ENCODE assay signal across 27 cellular contexts in the genomic region with DNA sequence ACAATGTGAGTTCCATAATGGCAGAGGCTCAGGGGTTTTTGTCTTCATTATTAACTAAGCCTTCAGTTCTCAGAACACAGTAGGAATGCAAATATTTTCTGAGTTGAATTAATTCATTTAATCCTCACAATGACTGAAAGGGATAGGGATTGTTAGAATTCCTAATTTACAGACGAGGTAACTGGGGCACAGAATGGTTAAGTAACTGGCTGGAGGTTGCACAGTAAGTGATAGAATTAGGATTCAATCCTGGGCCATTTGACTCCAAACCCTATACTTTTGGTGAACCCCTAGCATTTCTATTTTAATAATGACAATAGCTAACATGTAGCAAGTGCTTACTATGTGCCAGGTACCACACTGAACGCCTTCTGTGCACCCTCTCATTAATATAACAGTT.
"Had no signal": no experiment of that assay in that cellular context is flagged by ENCODE, and none has a peak within 500 bp of the region (broad histone marks: within the 10 kb centered on the region; RNA-seq: fewer than 3 reads in every experiment).

No MANE protein-coding gene starts in this region.

- H3K36me3 ChIP-seq: neural progenitor cell, ovary, right lobe of liver, sigmoid colon, stomach, thoracic aorta, thyroid gland, tibial nerve, upper lobe of left lung, vagina had no signal

- FAIRE-seq: small intestine, urothelium cell line had no signal

- H3K27me3 Mint-ChIP-seq: stimulated activated naive B cell treated with anti-CD40 and anti-IgM and Interleukin-4, amounts not matched to agents 10 μg/mL and 1 μg/mL and 100 μg/mL, for 72 hours; stimulated activated naive CD8-positive, alpha-beta T cell treated with anti-CD3 and anti-CD28 coated beads, Interleukin-15, Interleukin-2, amounts not matched to agents 100 ng/mL and 50 ng/mL, for 24 hours had no signal

- H3K4me3 Mint-ChIP-seq: nephron; stimulated activated effector memory CD8-positive, alpha-beta T cell treated with anti-CD3 and anti-CD28 coated beads, Interleukin-12 subunit alpha, Interleukin-12 subunit beta, amount 100 ng/mL, for 72 hours; stimulated activated naive B cell treated with anti-CD40 and anti-IgM and Interleukin-4, amounts not matched to agents 10 μg/mL and 1 μg/mL and 100 μg/mL, for 72 hours; stimulated activated naive CD8-positive, alpha-beta T cell treated with anti-CD3 and anti-CD28 coated beads, Interleukin-15, Interleukin-2, amounts not matched to agents 100 ng/mL and 50 ng/mL, for 24 hours had no signal

- H3K9me3 Mint-ChIP-seq: nephron; stimulated activated effector memory CD8-positive, alpha-beta T cell treated with anti-CD3 and anti-CD28 coated beads, Interleukin-12 subunit alpha, Interleukin-12 subunit beta, amount 100 ng/mL, for 72 hours; stimulated activated naive CD8-positive, alpha-beta T cell treated with anti-CD3 and anti-CD28 coated beads, Interleukin-15, Interleukin-2, amounts not matched to agents 100 ng/mL and 50 ng/mL, for 24 hours had no signal

- ATAC-seq: psoas muscle; right cardiac atrium; right lobe of liver; stimulated activated effector memory CD8-positive, alpha-beta T cell treated with anti-CD3 and anti-CD28 coated beads, Interleukin-12 subunit alpha, Interleukin-12 subunit beta, amount 100 ng/mL, for 72 hours; stimulated activated naive B cell treated with anti-CD40 and anti-IgM and Interleukin-4, amounts not matched to agents 10 μg/mL and 1 μg/mL and 100 μg/mL, for 72 hours had no signal

- H3K4me1 ChIP-seq: neural progenitor cell, parathyroid adenoma, psoas muscle, tibial nerve, upper lobe of left lung, vagina had no signal

- H3K27ac ChIP-seq: neural progenitor cell, ovary, parathyroid adenoma, psoas muscle, right lobe of liver, sigmoid colon, stomach, thoracic aorta, thyroid gland, tibial nerve, upper lobe of left lung, vagina had no signal

- H3K4me2 ChIP-seq: neural progenitor cell had no signal

- H3K27ac Mint-ChIP-seq: stimulated activated effector memory CD8-positive, alpha-beta T cell treated with anti-CD3 and anti-CD28 coated beads, Interleukin-12 subunit alpha, Interleukin-12 subunit beta, amount 100 ng/mL, for 72 hours; stimulated activated naive B cell treated with anti-CD40 and anti-IgM and Interleukin-4, amounts not matched to agents 10 μg/mL and 1 μg/mL and 100 μg/mL, for 72 hours; stimulated activated naive CD8-positive, alpha-beta T cell treated with anti-CD3 and anti-CD28 coated beads, Interleukin-15, Interleukin-2, amounts not matched to agents 100 ng/mL and 50 ng/mL, for 24 hours had no signal

- H3K4me3 ChIP-seq: neural progenitor cell, ovary, psoas muscle, right lobe of liver, sigmoid colon, stomach, thoracic aorta, thyroid gland, tibial nerve, upper lobe of left lung, vagina had no signal

- H3K27me3 ChIP-seq: neural progenitor cell, ovary, right lobe of liver, sigmoid colon, stomach, thyroid gland, tibial nerve, upper lobe of left lung, vagina had no signal

- H3K4me1 Mint-ChIP-seq: stimulated activated naive B cell treated with anti-CD40 and anti-IgM and Interleukin-4, amounts not matched to agents 10 μg/mL and 1 μg/mL and 100 μg/mL, for 72 hours had no signal

- H3K9ac ChIP-seq: neural progenitor cell, parathyroid adenoma had no signal

- H3K36me3 Mint-ChIP-seq: stimulated activated effector memory CD8-positive, alpha-beta T cell treated with anti-CD3 and anti-CD28 coated beads, Interleukin-12 subunit alpha, Interleukin-12 subunit beta, amount 100 ng/mL, for 72 hours; stimulated activated naive B cell treated with anti-CD40 and anti-IgM and Interleukin-4, amounts not matched to agents 10 μg/mL and 1 μg/mL and 100 μg/mL, for 72 hours had no signal

- H2AFZ ChIP-seq: neural progenitor cell, parathyroid adenoma had no signal

- DNase-seq: occipital lobe; ovary; posterior cingulate gyrus; psoas muscle; right cardiac atrium; right lobe of liver; sigmoid colon; small intestine; stimulated activated CD4-positive, alpha-beta T cell treated with anti-CD3 and anti-CD28 coated beads, Interleukin-15, amount 100 ng/mL, for 24 hours; stimulated activated CD4-positive, alpha-beta T cell treated with anti-CD3 and anti-CD28 coated beads, Interleukin-2, amount 100 ng/mL, for 24 hours; stimulated activated CD4-positive, alpha-beta T cell treated with anti-CD3 and anti-CD28 coated beads, Interleukin-2, amount 100 ng/mL, for 48 hours; stimulated activated CD4-positive, alpha-beta T cell treated with anti-CD3 and anti-CD28 coated beads, Interleukin-4, amount 100 ng/mL, for 24 hours; stimulated activated naive B cell treated with anti-CD40 and anti-IgM and Interleukin-4, amounts not matched to agents 10 μg/mL and 1 μg/mL and 100 μg/mL, for 72 hours; stimulated activated naive CD4-positive, alpha-beta T cell treated with Interleukin-2 at 50 U/mL for 16 hours; stomach; thyroid gland; trophoblast cell; upper lobe of left lung had no signal

- H3K9me3 ChIP-seq: ovary, psoas muscle, right lobe of liver, sigmoid colon, stomach, thoracic aorta, thyroid gland, tibial nerve, upper lobe of left lung, vagina had no signal
